Comparison of ENCODE assay signal across 8 cellular contexts in the genomic region with DNA sequence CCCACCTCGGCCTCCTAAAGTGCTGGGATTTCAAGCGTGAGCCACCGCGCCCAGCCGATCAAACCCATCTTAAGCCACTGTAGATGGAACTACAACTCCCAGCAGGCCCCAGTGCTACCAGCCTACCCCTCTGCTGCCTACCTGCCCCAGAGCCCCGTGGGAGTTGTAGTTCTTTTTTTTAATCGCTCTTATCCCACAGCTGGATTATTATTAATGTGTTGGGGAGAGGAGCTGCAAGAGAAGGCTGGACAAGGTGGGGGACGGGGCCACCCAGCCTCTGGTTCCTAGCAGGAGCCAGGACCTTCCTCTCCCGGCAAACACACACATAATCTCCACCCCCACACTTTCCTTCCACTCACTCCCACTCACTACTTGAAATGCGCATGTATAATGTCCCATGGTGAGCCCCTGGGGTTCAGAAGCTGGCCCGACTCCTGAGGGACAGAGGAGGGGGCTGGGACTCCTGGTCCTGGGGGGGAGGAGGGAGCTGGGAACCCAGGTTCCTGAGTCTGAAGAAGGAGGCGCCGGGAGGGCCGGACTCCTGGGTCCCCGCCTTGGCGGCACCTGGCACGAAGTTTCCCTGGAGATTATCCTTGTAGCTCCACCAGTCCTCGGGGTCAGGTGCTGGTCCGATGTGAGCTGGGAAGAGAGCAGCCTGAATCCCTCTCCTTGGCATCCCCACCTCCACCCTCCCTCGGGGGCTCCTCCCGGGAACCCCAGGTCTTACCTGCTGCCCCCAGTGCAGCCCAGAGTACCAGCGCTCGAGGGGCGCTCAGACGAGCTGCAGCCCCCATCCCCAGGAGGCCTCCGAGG. TPM values are rescaled to one million over a fixed set of nuclear protein-coding genes. Genes with fewer than 3 reads are reported as not detected.
DNase-seq lines count a peak whose midpoint lies in the region; ATAC-seq lines count a peak whose summit lies in the region.

No MANE protein-coding gene starts in this region.

- no peaks in the 10 kb centered on the region for H3K36me3 ChIP-seq in H7 (replicated peaks; ENCODE audit: control insufficient read depth, insufficient read depth, low read length)

- H3K27me3 ChIP-seq in H7 (ENCODE audit: control insufficient read depth, insufficient read depth, low read length) = peaks cover 3% of the 10 kb centered on the region; the same call in 1 of the 2 replicates

- peak overlapping the region; percentile 91 for H3K27ac ChIP-seq in cingulate gyrus (ENCODE audit: low read depth, low read length)

- ATAC-seq in left lobe of liver (peak; percentile 82), HG03280 (IDR thresholded peaks at IDR 0.05; ENCODE audit: unreplicated experiment) (no peak)

- H3K4me3 ChIP-seq in H7 (ENCODE audit: insufficient read depth, low read depth, low read length) = peak overlapping the region; percentile 77

- peak; percentile 65 to 72 for DNase-seq in AML-193 (lab: John Stamatoyannopoulos, UW)
- peak; percentile 85 for DNase-seq in H7
- DNase-seq in NCI-H446 (lab: John Stamatoyannopoulos, UW) = peak; percentile 71 to 78
- DNase-seq in activated CD4-positive, alpha-beta T cell treated with anti-CD3 and anti-CD28 coated beads for 4 hours = peak; percentile 75 to 78
- peak; percentile 67 for DNase-seq in left lobe of liver (ENCODE audit: low spot score)
- peak; percentile 80 for DNase-seq in stimulated activated CD4-positive, alpha-beta T cell treated with anti-CD3 and anti-CD28 coated beads, Interleukin-1b, Interleukin-23, amount 100 ng/mL, for 48 hours

RNA-seq across cellular contexts. Expression of gene CA11, which starts 0.9 kb away (rescaled TPM):
- 10.8 and 24.0 TPM in 2 replicates for total RNA-seq in H7 (2014; rRNA removed; shearing (Covaris generic))
- total RNA-seq in left lobe of liver = 1.7 TPM

RNA-seq across cellular contexts. Expression of gene DBP, which starts 7.9 kb away (rescaled TPM):
- 11.2 and 18.2 TPM in 2 replicates for total RNA-seq in H7 (2014; rRNA removed; shearing (Covaris generic))
- total RNA-seq in left lobe of liver = 11.4 TPM

RNA-seq across cellular contexts. Expression of gene SPHK2, which starts 25.7 kb away (rescaled TPM):
- 10.9 and 26.4 TPM in 2 replicates for total RNA-seq in H7 (2014; rRNA removed; shearing (Covaris generic))
- 41.6 TPM for total RNA-seq in left lobe of liver

RNA-seq across cellular contexts. Expression of gene RPL18, which starts 26.1 kb away (rescaled TPM):
- 3,978 and 5,156 TPM in 2 replicates for total RNA-seq in H7 (2014; rRNA removed; shearing (Covaris generic))
- 401 TPM for total RNA-seq in left lobe of liver

RNA-seq across cellular contexts. Expression of gene NTN5, which starts 27.8 kb away (rescaled TPM):
- 0.15 TPM in 1 of 2 replicates, not detected in the other for total RNA-seq in H7 (2014; rRNA removed; shearing (Covaris generic))
- total RNA-seq in left lobe of liver = 0.28 TPM
